In genomic region chrX:132594129-132594528, GRCh38 we compare ENCODE assay signal across 15 cellular contexts.
A peak's percentile ranks its signal among the peaks of the same experiment; 100 is the strongest.
DNase-seq lines count a peak whose midpoint lies in the region; TF ChIP-seq lines count a peak whose summit lies in the region.
"Had no signal": no experiment of that assay in that cellular context is flagged by ENCODE, and none has a peak within 500 bp of the region (broad histone marks: within the 10 kb centered on the region; RNA-seq: fewer than 3 reads in every experiment).

No MANE protein-coding gene starts in this region.

- DNase-seq in ELR (ENCODE audit: low read depth) (peak; percentile 0), NCI-H748 treated with DMSO at 0.1 percent for 48 hours (lab: John Stamatoyannopoulos, UW) (peak; percentile 8), epithelial cell of esophagus (ENCODE audit: low read depth) (peak; percentile 77), kidney tubule cell (ENCODE audit: low spot score) (peak; percentile 66), KG1 (lab: John Stamatoyannopoulos, UW) (no peak), pons (ENCODE audit: low spot score) (no peak)
- DNase-seq in NK-92 treated with Interleukin-12 subunit alpha and Interleukin-12 subunit beta, amount 100 ng/mL, for 24 hours (lab: John Stamatoyannopoulos, UW) = no peak
- no peak for DNase-seq in activated effector memory CD4-positive, alpha-beta T cell treated with anti-CD3 and anti-CD28 coated beads, Interleukin-2, amount 50 U/mL, for 16 hours
- DNase-seq: AML-193, MM.1S, NCI-H1930, NCI-H510A, Right ventricle myocardium superior, SK-N-SH had no signal

- no peak for TF ChIP-seq CTCF in epithelial cell of esophagus (IDR thresholded peaks at IDR 0.05; ENCODE audit: insufficient read depth, low read depth, low read length, missing control alignments)

- H3K4me3 ChIP-seq in epithelial cell of esophagus (ENCODE audit: low read length) = no peak overlapping the region
- H3K4me3 ChIP-seq: GM23338 had no signal

Comparison
In these comparisons a context has a peak if more than half of its experiments do, and no peak if none do; other contexts are left out.
1. DNase-seq: peak in ELR (single experiment), NCI-H748 treated with DMSO at 0.1 percent for 48 hours (single experiment), epithelial cell of esophagus (single experiment) and kidney tubule cell (single experiment); none in KG1 (single experiment), pons (single experiment), NK-92 treated with Interleukin-12 subunit alpha and Interleukin-12 subunit beta, amount 100 ng/mL, for 24 hours (single experiment) and activated effector memory CD4-positive, alpha-beta T cell treated with anti-CD3 and anti-CD28 coated beads, Interleukin-2, amount 50 U/mL, for 16 hours (single experiment).